In the genomic region with DNA sequence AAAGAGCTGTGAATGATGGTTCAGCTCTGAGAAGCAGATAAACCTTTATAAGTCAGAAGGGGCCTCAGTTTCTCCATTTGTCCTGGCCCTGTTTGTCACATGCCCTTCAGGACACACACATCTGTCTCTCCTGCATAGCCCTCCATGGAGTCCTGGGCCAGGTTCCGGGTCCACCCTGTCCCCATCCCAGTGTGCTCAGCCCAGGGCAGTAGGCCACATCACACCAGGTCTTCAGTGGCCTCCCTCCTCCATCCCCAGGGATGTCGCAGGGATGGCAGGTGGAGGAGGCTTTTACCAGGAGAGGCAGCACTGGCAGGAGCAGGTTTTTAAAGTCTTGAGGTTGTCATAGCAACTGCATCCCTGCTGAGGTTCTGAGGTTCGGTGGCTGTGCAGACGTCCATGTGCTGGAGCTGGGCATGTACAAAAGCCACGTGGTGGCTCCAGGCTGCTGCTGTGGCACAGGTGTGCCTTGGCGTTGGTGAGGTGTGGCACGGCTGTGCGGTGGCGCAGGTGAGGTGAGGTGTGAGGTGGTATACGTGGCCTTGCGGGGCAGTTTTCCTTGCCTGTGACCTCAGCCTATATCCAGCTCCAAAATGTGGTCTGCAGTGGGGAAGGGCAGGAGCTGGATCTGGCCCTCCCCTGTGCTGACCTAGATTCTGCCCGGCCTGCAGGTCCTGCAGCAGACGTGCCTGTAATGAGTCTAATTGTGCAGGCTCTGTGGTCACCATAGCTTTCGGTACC, we compare ENCODE assay signal across 15 cellular contexts.
DNase-seq lines count a peak whose midpoint lies in the region; ATAC-seq and TF ChIP-seq lines count a peak whose summit lies in the region.
"Had no signal": no experiment of that assay in that cellular context is flagged by ENCODE, and none has a peak within 500 bp of the region (broad histone marks: within the 10 kb centered on the region; RNA-seq: fewer than 3 reads in every experiment).

No MANE protein-coding gene starts in this region.

- no peak overlapping the region for H3K4me3 Mint-ChIP-seq in nephron progenitor cell

- no peaks in the 10 kb centered on the region for H3K36me3 Mint-ChIP-seq in nephron progenitor cell (ENCODE audit: low read depth)

- H3K4me1 Mint-ChIP-seq in nephron progenitor cell = peaks cover 21% of the 10 kb centered on the region

- DNase-seq in activated CD4-positive, alpha-beta T cell treated with anti-CD3 and anti-CD28 coated beads for 1 hour = peak; percentile 1
- no peak for DNase-seq in activated CD4-positive, alpha-beta T cell treated with anti-CD3 and anti-CD28 coated beads for 4 hours
- peak; percentile 1 for DNase-seq in HK-2 (ENCODE audit: unreplicated experiment)
- peak; percentile 60 for DNase-seq in putamen (ENCODE audit: low spot score)
- DNase-seq in dedifferentiated amniotic fluid mesenchymal stem cell (ENCODE audit: extremely low spot score) = no peak
- no peak for DNase-seq in nephron progenitor cell
- DNase-seq: activated T-cell treated with anti-CD3 and anti-CD28 coated beads for 4 hours, cortex of kidney, esophagus squamous epithelium, NCI-H774, SIG-M5 had no signal

- no peaks in the 10 kb centered on the region for H3K9me3 Mint-ChIP-seq in nephron progenitor cell

- TF ChIP-seq CTCF in nephron progenitor cell (IDR thresholded peaks at IDR 0.05) = no peak

- H3K27ac ChIP-seq in cingulate gyrus (ENCODE audit: low read depth, low read length) = peak overlapping the region; percentile 7
- H3K27ac ChIP-seq: esophagus squamous epithelium, hepatocyte, tibial nerve had no signal

- H3K27ac Mint-ChIP-seq in nephron progenitor cell = no peak overlapping the region

- peaks cover 8% of the 10 kb centered on the region for H3K27me3 Mint-ChIP-seq in nephron progenitor cell (ENCODE audit: low read depth, poor library complexity)

- ATAC-seq in GM21528 (IDR thresholded peaks at IDR 0.05; ENCODE audit: low FRiP score, unreplicated experiment) = no peak

Comparison
In these comparisons a context has a peak if more than half of its experiments do, and no peak if none do; other contexts are left out.
1. DNase-seq: peak in activated CD4-positive, alpha-beta T cell treated with anti-CD3 and anti-CD28 coated beads for 1 hour (single experiment), HK-2 (single experiment) and putamen (single experiment); none in activated CD4-positive, alpha-beta T cell treated with anti-CD3 and anti-CD28 coated beads for 4 hours (0 of 2), dedifferentiated amniotic fluid mesenchymal stem cell (single experiment) and nephron progenitor cell (single experiment).